Comparison of ENCODE assay signal across 9 cellular contexts in the genomic region with DNA sequence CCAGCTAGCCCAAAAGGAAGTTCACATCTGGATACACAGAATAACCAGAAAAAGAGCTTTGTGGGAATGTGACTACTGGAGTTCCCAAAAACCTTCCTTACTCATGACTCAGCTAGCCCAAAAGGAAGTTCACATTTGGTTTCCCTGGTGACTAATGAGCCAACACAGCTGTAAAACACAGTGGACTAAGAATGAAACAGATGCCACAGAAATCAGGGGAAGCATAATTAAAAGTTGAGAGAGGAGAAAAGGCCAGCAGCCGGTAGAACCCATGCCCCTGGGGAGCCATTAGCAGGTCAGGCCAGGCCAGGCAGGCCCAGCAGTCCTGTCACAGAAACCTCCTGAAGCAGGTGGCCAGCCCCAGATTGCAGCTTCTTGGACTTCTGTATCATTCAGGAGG.
DNase-seq lines count a peak whose midpoint lies in the region; ATAC-seq, FAIRE-seq and TF ChIP-seq lines count a peak whose summit lies in the region.
"Had no signal": no experiment of that assay in that cellular context is flagged by ENCODE, and none has a peak within 500 bp of the region (broad histone marks: within the 10 kb centered on the region; RNA-seq: fewer than 3 reads in every experiment).

No MANE protein-coding gene starts in this region.

- no peaks in the 10 kb centered on the region for H3K9me2 ChIP-seq in Loucy (replicated peaks; ENCODE audit: low read depth, low read length)

- H3K36me3 ChIP-seq in Loucy (ENCODE audit: insufficient read depth, low read length) (no peaks in the 10 kb centered on the region), ascending aorta (no peaks in the 10 kb centered on the region), stomach (peaks cover 3 to 41% (median 30%) of the 10 kb centered on the region in 4 donors)

- POLR2A ChIA-PET in AG04450 (lab: Yijun Ruan, JAX): interaction anchor here (0.6 kb wide), 1 partner anchor 276 kb away, joined by 3 read pairs; no protein-coding TSS in a partner anchor

- TF ChIP-seq CTCF in AG04450 (IDR thresholded peaks at IDR 0.05; ENCODE audit: low read depth, low read length): no peak
- TF ChIP-seq CTCF in Loucy (conservative IDR thresholded peaks at IDR 0.05; ENCODE audit: low read length): no peak
- TF ChIP-seq CTCF in ascending aorta (IDR thresholded peaks at IDR 0.05): no peak
- TF ChIP-seq CTCF in stomach (IDR thresholded peaks at IDR 0.05): no peak

- peaks cover 34% of the 10 kb centered on the region for H3K4me1 ChIP-seq in Loucy (ENCODE audit: insufficient read depth, low read length, poor library complexity, severe bottlenecking)
- H3K4me1 ChIP-seq in ascending aorta: peaks cover 4 to 72% of the 10 kb centered on the region in 2 donors
- peaks cover 30 to 77% (median 54%) of the 10 kb centered on the region in 4 donors for H3K4me1 ChIP-seq in stomach

- CTCF ChIA-PET in AG04450 (lab: Charles Lee): interaction anchor here (0.5 to 2.4 kb wide), 2 partner anchors 15 to 433 kb away, joined by 3 to 34 read pairs; partner anchors contain the start of gene ECT2

- H3K9ac ChIP-seq in Loucy (ENCODE audit: low read depth, low read length, poor library complexity, severe bottlenecking): no peak overlapping the region

- DNase-seq in AG04450 (ENCODE audit: low read depth, low spot score): peak; percentile 84
- peak in 1 of 2 donors; percentile 82 for DNase-seq in ascending aorta (ENCODE audit: low spot score in 2 of 2)
- DNase-seq in stomach: no peak
- no peak for DNase-seq in stimulated activated CD4-positive, alpha-beta T cell treated with anti-CD3 and anti-CD28 coated beads, Interleukin-12 subunit alpha, Interleukin-12 subunit beta, amount 100 ng/mL, for 4 hours
- DNase-seq in activated gamma-delta T cell (lab: John Stamatoyannopoulos, UW): no peak

- no peaks in the 10 kb centered on the region for H3K79me2 ChIP-seq in Loucy (ENCODE audit: insufficient read depth, low read length)

- H3K4me3 ChIP-seq in AG04450 (ENCODE audit: low read depth, low read length): no peak overlapping the region
- no peak overlapping the region for H3K4me3 ChIP-seq in Loucy (ENCODE audit: low read length, poor library complexity, severe bottlenecking)
- H3K4me3 ChIP-seq in ascending aorta: no peak overlapping the region
- H3K4me3 ChIP-seq in stomach: no peak overlapping the region

- no peaks in the 10 kb centered on the region for H4K20me1 ChIP-seq in Loucy (ENCODE audit: insufficient read depth, low read length, poor library complexity, severe bottlenecking)

- 19 to 52% (median 38%) methylated on average over 1 of the region's 1 CpG for WGBS in stomach, 5 donors

- no peak for TF ChIP-seq POLR2A in stomach (IDR thresholded peaks at IDR 0.05)

- no peak overlapping the region for H2AFZ ChIP-seq in Loucy (ENCODE audit: low read length)

- H3K9me3 ChIP-seq in AG04450 (ENCODE audit: control insufficient read depth, insufficient read depth, low read length) (no peaks in the 10 kb centered on the region), Loucy (ENCODE audit: insufficient read depth, low read depth, low read length) (no peaks in the 10 kb centered on the region), ascending aorta (no peaks in the 10 kb centered on the region), stomach (no peaks in the 10 kb centered on the region)

- intact Hi-C loops in ascending aorta (cut with DNase I): loop anchor here (5.0 kb wide), 1 partner anchor 191 kb away; no protein-coding TSS in a partner anchor
- intact Hi-C loops in stomach (cut with DNase I; ENCODE audit: low total_unique reads): no loop called here

- peak; percentile 82 for FAIRE-seq in islet of Langerhans (lab: Jason Lieb, UNC)
- FAIRE-seq: colon had no signal

- H3K27ac ChIP-seq in AG04450 (ENCODE audit: low read depth, low read length) (peak overlapping the region; percentile 91), ascending aorta (peak overlapping the region; percentile 80 to 84), stomach (peak overlapping the region; percentile 40 to 82 (median 74))

- peak overlapping the region; percentile 46 for H3K4me2 ChIP-seq in Loucy (ENCODE audit: low read depth, low read length, poor library complexity, severe bottlenecking)

- no peaks in the 10 kb centered on the region for H3K27me3 ChIP-seq in AG04450 (ENCODE audit: control insufficient read depth, insufficient read depth, low read length)
- H3K27me3 ChIP-seq in Loucy (ENCODE audit: insufficient read depth, low read length, poor library complexity, severe bottlenecking): no peaks in the 10 kb centered on the region
- no peaks in the 10 kb centered on the region for H3K27me3 ChIP-seq in ascending aorta
- no peaks in the 10 kb centered on the region for H3K27me3 ChIP-seq in stomach

- TF ChIP-seq EP300 in stomach (IDR thresholded peaks at IDR 0.05): no peak

- no peaks in the 10 kb centered on the region for H3F3A ChIP-seq in Loucy (ENCODE audit: low read depth)

- ATAC-seq in GM19351 (IDR thresholded peaks at IDR 0.05; ENCODE audit: unreplicated experiment): peak; percentile 76
